ENCODE assay signal across 34 cellular contexts in genomic region chr4:58739275-58739674, GRCh38.
"Had no signal": no experiment of that assay in that cellular context is flagged by ENCODE, and none has a peak within 500 bp of the region (broad histone marks: within the 10 kb centered on the region; RNA-seq: fewer than 3 reads in every experiment).

No MANE protein-coding gene starts in this region.

- H3K27ac Mint-ChIP-seq: activated CD4-positive, alpha-beta memory T cell treated with anti-CD3 and anti-CD28 coated beads for 36 hours; activated CD4-positive, alpha-beta T cell treated with anti-CD3 and anti-CD28 coated beads for 36 hours; activated CD4-positive, alpha-beta T cell treated with anti-CD3 and anti-CD28 coated beads, Interleukin-2, amount 10 ng/mL, durations not matched to agents 24 days and 14 days; activated CD8-positive, alpha-beta memory T cell treated with anti-CD3 and anti-CD28 coated beads, Interleukin-2, amount 10 ng/mL, durations not matched to agents 7 days and 5 days; activated CD8-positive, alpha-beta T cell treated with anti-CD3 and anti-CD28 coated beads, Interleukin-2, amount 10 ng/mL, durations not matched to agents 7 days and 5 days; activated naive CD4-positive, alpha-beta T cell treated with anti-CD3 and anti-CD28 coated beads, Interleukin-2, amount 10 ng/mL, durations not matched to agents 7 days and 5 days; activated naive CD4-positive, alpha-beta T cell treated with anti-CD3 and anti-CD28 coated beads, Interleukin-2, amount 50 U/mL, for 72 hours; activated naive CD8-positive, alpha-beta T cell treated with anti-CD3 and anti-CD28 coated beads, Interleukin-2, amount 10 ng/mL, durations not matched to agents 7 days and 5 days; activated T-helper 1 cell treated with anti-CD3 and anti-CD28 coated beads, Interleukin-12 subunit alpha, Interleukin-12 subunit beta, Interleukin-2, Interleukin-4 antibody, amounts not matched to agents 30 ng/mL and 10 ng/mL and 1 ng/mL, durations not matched to agents 14 hours and 24 hours and 36 hours; activated T-helper 2 cell treated with anti-CD3 and anti-CD28 coated beads, Interferon-gamma antibody, Interleukin-2, Interleukin-4, amounts not matched to agents 10 μg/mL and 5 μg/mL and 100 μg/mL, durations not matched to agents 14 hours and 24 hours and 36 hours; brain; dendritic cell treated with granulocyte-macrophage colony-stimulating factor and Interleukin-4, amounts not matched to agents 40 ng/mL and 50 ng/mL, for 4 days; endodermal cell had no signal

- ATAC-seq: activated CD4-positive, alpha-beta T cell treated with anti-CD3 and anti-CD28 coated beads for 36 hours; activated CD8-positive, alpha-beta memory T cell treated with anti-CD3 and anti-CD28 coated beads, Interleukin-2, amount 10 ng/mL, durations not matched to agents 7 days and 5 days; activated CD8-positive, alpha-beta T cell treated with anti-CD3 and anti-CD28 coated beads, Interleukin-2, amount 10 ng/mL, durations not matched to agents 7 days and 5 days; activated naive CD4-positive, alpha-beta T cell treated with anti-CD3 and anti-CD28 coated beads, Interleukin-2, amount 50 U/mL, for 72 hours; foreskin keratinocyte; gastrocnemius medialis; heart left ventricle had no signal

- H3K4me3 Mint-ChIP-seq: activated CD4-positive, alpha-beta memory T cell treated with anti-CD3 and anti-CD28 coated beads for 36 hours; activated CD4-positive, alpha-beta T cell treated with anti-CD3 and anti-CD28 coated beads for 36 hours; activated CD4-positive, alpha-beta T cell treated with anti-CD3 and anti-CD28 coated beads, Interleukin-2, amount 10 ng/mL, durations not matched to agents 24 days and 14 days; activated CD8-positive, alpha-beta memory T cell treated with anti-CD3 and anti-CD28 coated beads, Interleukin-2, amount 10 ng/mL, durations not matched to agents 7 days and 5 days; activated CD8-positive, alpha-beta T cell treated with anti-CD3 and anti-CD28 coated beads, Interleukin-2, amount 10 ng/mL, durations not matched to agents 7 days and 5 days; activated naive CD4-positive, alpha-beta T cell treated with anti-CD3 and anti-CD28 coated beads, Interleukin-2, amount 10 ng/mL, durations not matched to agents 7 days and 5 days; activated naive CD8-positive, alpha-beta T cell treated with anti-CD3 and anti-CD28 coated beads, Interleukin-2, amount 10 ng/mL, durations not matched to agents 7 days and 5 days; activated T-helper 1 cell treated with anti-CD3 and anti-CD28 coated beads, Interleukin-12 subunit alpha, Interleukin-12 subunit beta, Interleukin-2, Interleukin-4 antibody, amounts not matched to agents 30 ng/mL and 10 ng/mL and 1 ng/mL, durations not matched to agents 14 hours and 24 hours and 36 hours; brain; dendritic cell treated with granulocyte-macrophage colony-stimulating factor and Interleukin-4, amounts not matched to agents 40 ng/mL and 50 ng/mL, for 4 days; endodermal cell had no signal

- H3K36me3 Mint-ChIP-seq: activated CD4-positive, alpha-beta memory T cell treated with anti-CD3 and anti-CD28 coated beads for 36 hours; activated CD8-positive, alpha-beta memory T cell treated with anti-CD3 and anti-CD28 coated beads, Interleukin-2, amount 10 ng/mL, durations not matched to agents 7 days and 5 days; activated naive CD4-positive, alpha-beta T cell treated with anti-CD3 and anti-CD28 coated beads, Interleukin-2, amount 10 ng/mL, durations not matched to agents 7 days and 5 days; activated naive CD4-positive, alpha-beta T cell treated with anti-CD3 and anti-CD28 coated beads, Interleukin-2, amount 50 U/mL, for 72 hours; activated naive CD8-positive, alpha-beta T cell treated with anti-CD3 and anti-CD28 coated beads, Interleukin-2, amount 10 ng/mL, durations not matched to agents 7 days and 5 days; brain had no signal

- DNase-seq: activated CD4-positive, alpha-beta memory T cell treated with anti-CD3 and anti-CD28 coated beads for 36 hours; activated CD4-positive, alpha-beta T cell treated with anti-CD3 and anti-CD28 coated beads for 36 hours; activated CD4-positive, alpha-beta T cell treated with anti-CD3 and anti-CD28 coated beads, Interleukin-2, amount 10 ng/mL, durations not matched to agents 24 days and 14 days; activated CD4-positive, CD25-positive, alpha-beta regulatory T cell; activated CD4-positive, CD25-positive, alpha-beta regulatory T cell treated with anti-CD3 and anti-CD28 coated beads, Interleukin-2, amount 50 U/mL, for 72 hours; activated CD8-positive, alpha-beta memory T cell treated with anti-CD3 and anti-CD28 coated beads, Interleukin-2, amount 10 ng/mL, durations not matched to agents 7 days and 5 days; activated CD8-positive, alpha-beta memory T cell treated with anti-CD3 and anti-CD28 coated beads, Interleukin-2, amount 50 U/mL, for 4 hours; activated CD8-positive, alpha-beta T cell treated with anti-CD3 and anti-CD28 coated beads, Interleukin-2, amount 10 ng/mL, durations not matched to agents 7 days and 5 days; activated effector memory CD4-positive, alpha-beta T cell treated with anti-CD3 and anti-CD28 coated beads, Interleukin-2, amount 50 U/mL, for 16 hours; activated naive CD4-positive, alpha-beta T cell treated with anti-CD3 and anti-CD28 coated beads, Interleukin-2, amount 10 ng/mL, durations not matched to agents 7 days and 5 days; activated naive CD8-positive, alpha-beta T cell treated with anti-CD3 and anti-CD28 coated beads, Interleukin-2, amount 10 ng/mL, durations not matched to agents 7 days and 5 days; activated T-cell treated with anti-CD3 and anti-CD28 coated beads, Interleukin-2, amount 50 U/mL, for 1 hour; activated T-cell treated with anti-CD3 and anti-CD28 coated beads, Interleukin-2, amount 50 U/mL, for 48 hours; central memory CD4-positive, alpha-beta T cell; cerebellar nuclear complex; dorsolateral prefrontal cortex; effector memory CD4-positive, alpha-beta T cell; endodermal cell; erythroblast; foreskin keratinocyte; gastrocnemius medialis; glutamatergic neuron; heart left ventricle; T-helper 2 cell had no signal

- H3K4me1 Mint-ChIP-seq: activated CD4-positive, alpha-beta T cell treated with anti-CD3 and anti-CD28 coated beads for 36 hours; activated CD4-positive, alpha-beta T cell treated with anti-CD3 and anti-CD28 coated beads, Interleukin-2, amount 10 ng/mL, durations not matched to agents 24 days and 14 days; activated CD8-positive, alpha-beta memory T cell treated with anti-CD3 and anti-CD28 coated beads, Interleukin-2, amount 10 ng/mL, durations not matched to agents 7 days and 5 days; activated naive CD4-positive, alpha-beta T cell treated with anti-CD3 and anti-CD28 coated beads, Interleukin-2, amount 10 ng/mL, durations not matched to agents 7 days and 5 days; activated naive CD8-positive, alpha-beta T cell treated with anti-CD3 and anti-CD28 coated beads, Interleukin-2, amount 10 ng/mL, durations not matched to agents 7 days and 5 days; brain had no signal

- H3K4me3 ChIP-seq: ascending aorta, breast epithelium, cardiac muscle cell, coronary artery, dorsolateral prefrontal cortex, esophagus muscularis mucosa, gastrocnemius medialis, heart left ventricle had no signal

- H3K27me3 ChIP-seq: ascending aorta, breast epithelium, cardiac muscle cell, dorsolateral prefrontal cortex, esophagus muscularis mucosa, foreskin keratinocyte, gastrocnemius medialis, heart left ventricle had no signal

- H3K27ac ChIP-seq: ascending aorta, breast epithelium, cardiac muscle cell, coronary artery, dorsolateral prefrontal cortex, esophagus muscularis mucosa, foreskin keratinocyte, gastrocnemius medialis, heart left ventricle had no signal

- H3K9me3 Mint-ChIP-seq: activated naive CD8-positive, alpha-beta T cell treated with anti-CD3 and anti-CD28 coated beads, Interleukin-2, amount 10 ng/mL, durations not matched to agents 7 days and 5 days; brain; dendritic cell treated with granulocyte-macrophage colony-stimulating factor and Interleukin-4, amounts not matched to agents 40 ng/mL and 50 ng/mL, for 4 days had no signal

- H3K9me3 ChIP-seq: ascending aorta, breast epithelium, esophagus muscularis mucosa, heart left ventricle had no signal

- H3K27me3 Mint-ChIP-seq: activated CD4-positive, alpha-beta memory T cell treated with anti-CD3 and anti-CD28 coated beads for 36 hours; activated CD4-positive, alpha-beta T cell treated with anti-CD3 and anti-CD28 coated beads for 36 hours; activated CD4-positive, alpha-beta T cell treated with anti-CD3 and anti-CD28 coated beads, Interleukin-2, amount 10 ng/mL, durations not matched to agents 24 days and 14 days; activated CD8-positive, alpha-beta memory T cell treated with anti-CD3 and anti-CD28 coated beads, Interleukin-2, amount 10 ng/mL, durations not matched to agents 7 days and 5 days; activated naive CD4-positive, alpha-beta T cell treated with anti-CD3 and anti-CD28 coated beads, Interleukin-2, amount 10 ng/mL, durations not matched to agents 7 days and 5 days; activated naive CD8-positive, alpha-beta T cell treated with anti-CD3 and anti-CD28 coated beads, Interleukin-2, amount 10 ng/mL, durations not matched to agents 7 days and 5 days; dendritic cell treated with granulocyte-macrophage colony-stimulating factor and Interleukin-4, amounts not matched to agents 40 ng/mL and 50 ng/mL, for 4 days had no signal
